In the genomic region with DNA sequence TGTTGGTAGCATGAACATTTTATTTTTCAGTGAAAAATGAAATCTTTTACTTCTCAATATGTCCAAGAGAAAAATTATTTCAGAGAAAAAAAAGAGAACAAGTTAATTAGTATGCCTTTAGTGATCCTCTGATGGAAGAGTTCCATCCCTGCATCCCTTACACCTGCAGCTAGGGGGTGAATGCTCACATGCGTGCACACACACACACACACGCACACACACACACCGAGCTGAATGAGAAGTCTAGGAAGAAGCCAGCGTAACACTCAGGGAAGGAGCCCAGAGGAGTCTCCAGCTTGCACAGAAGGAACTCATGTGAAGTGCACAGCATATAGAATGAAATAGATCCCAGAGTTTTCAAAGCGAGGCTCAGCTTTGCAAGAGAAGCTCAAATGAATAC, we compare ENCODE assay signal across 13 cellular contexts.
A peak's percentile ranks its signal among the peaks of the same experiment; 100 is the strongest.
DNase-seq lines count a peak whose midpoint lies in the region; ATAC-seq and TF ChIP-seq lines count a peak whose summit lies in the region.
"Had no signal": no experiment of that assay in that cellular context is flagged by ENCODE, and none has a peak within 500 bp of the region (broad histone marks: within the 10 kb centered on the region; RNA-seq: fewer than 3 reads in every experiment).

No MANE protein-coding gene starts in this region.

- ATAC-seq in mucosa of descending colon: peak; percentile 63
- ATAC-seq in GM21367 (IDR thresholded peaks at IDR 0.05; ENCODE audit: unreplicated experiment): no peak

- H3K79me2 ChIP-seq in Karpas-422 (ENCODE audit: low read length) (no peaks in the 10 kb centered on the region), mammary epithelial cell (ENCODE audit: insufficient read depth, low read length) (peaks cover 10% of the 10 kb centered on the region)

- H3K36me3 ChIP-seq in Karpas-422 (ENCODE audit: insufficient read depth, low read length) (no peaks in the 10 kb centered on the region), mammary epithelial cell (ENCODE audit: insufficient read depth, low read length) (peaks cover 6% of the 10 kb centered on the region), mucosa of descending colon (ENCODE audit: low read depth) (no peaks in the 10 kb centered on the region)

- H4K20me1 ChIP-seq in Karpas-422 (ENCODE audit: insufficient read depth, low read depth, low read length) (no peaks in the 10 kb centered on the region), mammary epithelial cell (ENCODE audit: insufficient read depth, low read length) (no peaks in the 10 kb centered on the region)

- no peaks in the 10 kb centered on the region for H3K9me2 ChIP-seq in Karpas-422 (replicated peaks; ENCODE audit: insufficient read depth, low read length)

- H3K4me1 ChIP-seq in Karpas-422 (ENCODE audit: low read length) (peaks cover 49% of the 10 kb centered on the region), mammary epithelial cell (ENCODE audit: insufficient read depth, low read length) (peaks cover 26% of the 10 kb centered on the region), mucosa of descending colon (ENCODE audit: low read depth) (no peaks in the 10 kb centered on the region)

- peak; percentile 39 to 52 for TF ChIP-seq CTCF in mammary epithelial cell (conservative IDR thresholded peaks at IDR 0.05 in 1 of 2, IDR thresholded peaks at IDR 0.05 in 1 of 2; ENCODE audit: extremely low read depth in 1 of 2, insufficient read depth in 1 of 2, low read depth in 1 of 2, low read length in 2 of 2)
- no peak for TF ChIP-seq CTCF in mucosa of descending colon (IDR thresholded peaks at IDR 0.05)

- no TSS peak for BruUV-seq in mammary epithelial cell (replicated peaks; lab: Mats Ljungman, UMichigan)

- H3K27ac ChIP-seq in Karpas-422 (ENCODE audit: low read length) (no peak overlapping the region), mammary epithelial cell (ENCODE audit: insufficient read depth, low read depth, low read length) (no peak overlapping the region)
- H3K27ac ChIP-seq: skin epidermis had no signal

- peak; percentile 1 for DNase-seq in COR-L47 (lab: John Stamatoyannopoulos, UW)
- DNase-seq in Karpas-422: peak; percentile 70
- DNase-seq in mammary epithelial cell: peak; percentile 40
- DNase-seq in mucosa of descending colon: peak in 2 of 3 donors; percentile 37 to 74
- DNase-seq in D341Med (ENCODE audit: low spot score): no peak
- no peak for DNase-seq in NCI-H774 (lab: John Stamatoyannopoulos, UW)
- no peak for DNase-seq in AG08396 (ENCODE audit: low spot score)
- DNase-seq: activated T-cell treated with anti-CD3 and anti-CD28 coated beads for 4 hours; central memory CD4-positive, alpha-beta T cell; NCI-H1048; stimulated activated CD8-positive, alpha-beta memory T cell treated with anti-CD3 and anti-CD28 coated beads, Interleukin-4, amount 100 ng/mL, for 48 hours had no signal

- intact Hi-C loops in mammary epithelial cell (cut with micrococcal nuclease): loop anchor here (10.0 kb wide), 2 partner anchors 329 to 729 kb away; no protein-coding TSS in a partner anchor
- intact Hi-C loops in mucosa of descending colon (cut with DNase I, micrococcal nuclease): no loop called here

- CTCF ChIA-PET in mammary epithelial cell (lab: Charles Lee; ENCODE audit: low non-redundant PET): no interaction called here

- H2AFZ ChIP-seq in Karpas-422 (ENCODE audit: low read length) (peak overlapping the region; percentile 12; the same call in 1 of the 2 replicates), mammary epithelial cell (ENCODE audit: low read depth, low read length) (no peak overlapping the region)

- 93% methylated on average over 5 of the region's 5 CpGs for WGBS in mammary epithelial cell (ENCODE audit: low coverage, missing lambda C conversion rate)

- peak overlapping the region; percentile 12; the same call in 1 of the 2 replicates for H3K9ac ChIP-seq in Karpas-422 (ENCODE audit: low read length)
- no peak overlapping the region for H3K9ac ChIP-seq in mammary epithelial cell (ENCODE audit: insufficient read depth, low read length)

- peak overlapping the region; percentile 43 for H3K4me2 ChIP-seq in Karpas-422 (ENCODE audit: low read depth, low read length, poor library complexity, severe bottlenecking)
- no peak overlapping the region for H3K4me2 ChIP-seq in mammary epithelial cell (ENCODE audit: insufficient read depth, low read depth, low read length)

- in situ Hi-C loops in mammary epithelial cell (cut with MboI; ENCODE audit: low sequenced_read_pairs in 2 of 2): loop anchor here in 1 of 2 donors (10.0 kb wide), 1 partner anchor 829 kb away; no protein-coding TSS in a partner anchor

- H3K27me3 ChIP-seq in Karpas-422 (ENCODE audit: low read length) (no peaks in the 10 kb centered on the region), mammary epithelial cell (ENCODE audit: insufficient read depth, low read length) (no peaks in the 10 kb centered on the region)

- peak overlapping the region; percentile 12; the same call in 1 of the 2 replicates for H3K4me3 ChIP-seq in Karpas-422 (ENCODE audit: low read length)
- H3K4me3 ChIP-seq in mammary epithelial cell (replicated peaks in 1 of 3; ENCODE audit: insufficient read depth in 1 of 3, low read depth in 2 of 3, low read length in 3 of 3): no peak overlapping the region
- no peak overlapping the region for H3K4me3 ChIP-seq in mucosa of descending colon
- H3K4me3 ChIP-seq: skin epidermis had no signal

- H3K9me3 ChIP-seq in Karpas-422 (ENCODE audit: low read length) (no peaks in the 10 kb centered on the region), mammary epithelial cell (replicated peaks; ENCODE audit: insufficient read depth, low read length) (no peaks in the 10 kb centered on the region), mucosa of descending colon (no peaks in the 10 kb centered on the region)

- dilution Hi-C loops in mammary epithelial cell (cut with HindIII; ENCODE audit: low sequenced_read_pairs): loop anchor here (10.0 kb wide), 1 partner anchor 829 kb away; no protein-coding TSS in a partner anchor

Comparison
In these comparisons a context has a peak if more than half of its experiments do, and no peak if none do; other contexts are left out.
1. DNase-seq: peak in COR-L47 (single experiment), Karpas-422 (single experiment), mammary epithelial cell (single experiment) and mucosa of descending colon (2 of 3); none in D341Med (single experiment), NCI-H774 (single experiment) and AG08396 (single experiment).